8 cellular contexts compared by ENCODE assay signal in the genomic region with DNA sequence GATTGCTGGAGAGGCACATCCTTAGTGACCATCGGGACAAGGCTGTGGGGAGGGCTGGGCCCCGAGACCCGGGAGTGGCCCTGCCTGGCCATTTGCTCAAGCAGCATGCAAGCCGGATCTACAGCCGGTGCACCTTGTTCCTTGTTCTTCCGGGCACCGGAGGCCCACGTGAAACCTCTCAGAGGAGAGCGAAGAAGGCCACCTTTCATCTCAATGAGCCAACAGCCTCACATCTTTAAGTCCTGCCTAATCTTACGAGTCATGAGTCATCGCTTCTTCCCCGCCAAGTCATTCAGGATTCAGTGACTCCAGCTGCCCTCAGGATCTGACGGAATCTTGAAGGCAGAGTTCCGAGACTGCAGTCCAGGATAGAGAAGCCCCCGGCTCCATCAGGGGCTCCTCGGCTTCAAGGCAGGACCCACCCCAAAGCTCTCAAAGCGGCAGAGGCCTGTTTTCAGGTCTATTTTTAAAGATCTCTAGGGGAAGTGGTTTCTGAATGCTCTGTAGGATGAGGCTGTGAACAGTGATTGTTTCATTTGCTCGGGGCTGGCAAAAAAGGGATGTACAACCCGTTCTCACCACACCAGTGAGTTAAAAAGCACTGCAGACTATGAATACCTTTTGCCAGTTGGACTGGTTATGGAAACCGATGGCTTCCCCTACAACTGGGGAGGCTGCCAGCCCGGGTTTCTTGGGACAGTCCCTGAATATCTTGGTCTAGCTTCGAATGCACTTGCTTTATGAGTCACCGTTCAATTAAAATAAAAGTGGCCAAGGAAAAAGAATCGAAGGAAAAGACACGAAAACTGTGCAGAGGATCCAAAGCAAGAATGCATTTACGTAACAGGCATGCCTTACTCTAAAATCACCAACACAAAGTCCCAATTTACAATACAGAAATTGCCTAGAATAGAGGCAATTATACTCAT. TPM values are rescaled to one million over a fixed set of nuclear protein-coding genes. Genes with fewer than 3 reads are reported as not detected.
A peak's percentile ranks its signal among the peaks of the same experiment; 100 is the strongest.
DNase-seq lines count a peak whose midpoint lies in the region; ATAC-seq, FAIRE-seq and TF ChIP-seq lines count a peak whose summit lies in the region.

No MANE protein-coding gene starts in this region.

- H3K4me3 Mint-ChIP-seq in T-helper 17 cell (peak overlapping the region; percentile 86), astrocyte (ENCODE audit: unreplicated experiment) (no peak overlapping the region), immature natural killer cell (peak overlapping the region; percentile 82 to 91 (median 89))

- H3K9ac ChIP-seq in astrocyte (ENCODE audit: low read length): peak overlapping the region; percentile 79

- H3K27ac Mint-ChIP-seq in T-helper 17 cell (peak overlapping the region; percentile 97), astrocyte (ENCODE audit: unreplicated experiment) (peak overlapping the region; percentile 81), immature natural killer cell (peak overlapping the region; percentile 61 to 94 (median 90))

- no peaks in the 10 kb centered on the region for H3K36me3 Mint-ChIP-seq in T-helper 17 cell (ENCODE audit: low read depth)
- H3K36me3 Mint-ChIP-seq in astrocyte (ENCODE audit: low read depth, unreplicated experiment): no peaks in the 10 kb centered on the region
- peaks cover 0 to 3% (median 0%) of the 10 kb centered on the region in 3 donors for H3K36me3 Mint-ChIP-seq in immature natural killer cell

- no peaks in the 10 kb centered on the region for H3K36me3 ChIP-seq in astrocyte (ENCODE audit: insufficient read depth, low read length)

- peaks cover 18% of the 10 kb centered on the region for H3K4me1 ChIP-seq in astrocyte (ENCODE audit: insufficient read depth, low read length)

- H3K4me2 ChIP-seq in astrocyte (ENCODE audit: low read length): peak overlapping the region; percentile 90

- no peak for FAIRE-seq in astrocyte (lab: Jason Lieb, UNC)

- peak; percentile 71 for DNase-seq in AG09309 (ENCODE audit: low read depth)
- peak; percentile 26 to 37 (median 37) for DNase-seq in T-helper 17 cell
- DNase-seq in astrocyte (ENCODE audit: low read depth): peak; percentile 93
- DNase-seq in immature natural killer cell: peak; percentile 22 to 27 (median 23)
- peak; percentile 45 to 63 (median 53) for DNase-seq in stimulated activated CD4-positive, alpha-beta T cell treated with anti-CD3 and anti-CD28 coated beads, Interleukin-12 subunit alpha, Interleukin-12 subunit beta, amount 100 ng/mL, for 48 hours (ENCODE audit: low read depth in 2 of 3, low spot score in 1 of 3)
- no peak for DNase-seq in NCI-H2029 treated with DMSO at 0.1 percent for 48 hours (lab: John Stamatoyannopoulos, UW)

- H2AFZ ChIP-seq in astrocyte (ENCODE audit: low read depth, low read length): peak overlapping the region; percentile 61

- ATAC-seq in HG03342 (IDR thresholded peaks at IDR 0.05; ENCODE audit: unreplicated experiment) (peak; percentile 62), T-helper 17 cell (peak; percentile 88)

- H3K27ac ChIP-seq in astrocyte (ENCODE audit: low read depth, low read length): peak overlapping the region; percentile 93

- no peaks in the 10 kb centered on the region for H4K20me1 ChIP-seq in astrocyte (ENCODE audit: insufficient read depth, low read length)

- H3K27me3 ChIP-seq in astrocyte (ENCODE audit: insufficient read depth, low read length): peaks cover 15% of the 10 kb centered on the region

- H3K79me2 ChIP-seq in astrocyte (ENCODE audit: insufficient read depth, low read length): no peaks in the 10 kb centered on the region

- TF ChIP-seq CTCF in AG09309 (IDR thresholded peaks at IDR 0.05; ENCODE audit: control insufficient read depth, insufficient read depth, low read depth, low read length, missing control alignments) (no peak), astrocyte (IDR thresholded peaks at IDR 0.05; ENCODE audit: insufficient read depth, low read depth, low read length) (no peak)

- H3K4me3 ChIP-seq in AG09309 (ENCODE audit: control insufficient read depth, low read depth, low read length) (peak overlapping the region; percentile 35), astrocyte (ENCODE audit: insufficient read depth, low read depth, low read length) (peak overlapping the region; percentile 59)

- peaks cover 30% of the 10 kb centered on the region for H3K4me1 Mint-ChIP-seq in T-helper 17 cell
- H3K4me1 Mint-ChIP-seq in astrocyte (ENCODE audit: low read depth, unreplicated experiment): peaks cover 22% of the 10 kb centered on the region
- peaks cover 27 to 34% of the 10 kb centered on the region in 2 donors for H3K4me1 Mint-ChIP-seq in immature natural killer cell

- H3K9me3 ChIP-seq in T-helper 17 cell (ENCODE audit: control insufficient read depth, low read length, poor library complexity, severe bottlenecking) (no peaks in the 10 kb centered on the region), astrocyte (ENCODE audit: insufficient read depth, low read depth, low read length) (no peaks in the 10 kb centered on the region)

- peak; percentile 62 for TF ChIP-seq POLR2A in GM19099 (IDR thresholded peaks at IDR 0.05; ENCODE audit: extremely low read depth, insufficient read length, low read depth)

- H3K9me3 Mint-ChIP-seq in astrocyte (ENCODE audit: unreplicated experiment): no peaks in the 10 kb centered on the region
- H3K9me3 Mint-ChIP-seq in immature natural killer cell: no peaks in the 10 kb centered on the region

- H3K27me3 Mint-ChIP-seq in T-helper 17 cell (peaks cover 8% of the 10 kb centered on the region), astrocyte (ENCODE audit: low read depth, unreplicated experiment) (peaks cover 17% of the 10 kb centered on the region), immature natural killer cell (ENCODE audit: low read depth in 3 of 3) (peaks cover 0 to 7% (median 7%) of the 10 kb centered on the region in 3 donors)

RNA-seq across cellular contexts. Expression of gene ECHDC3, which starts 57.2 kb away (rescaled TPM):
- total RNA-seq in T-helper 17 cell (under 1 TPM in 1 of 2 donors, not detected in 1; 0.72 TPM), astrocyte (1.9 and 2.1 TPM in 2 replicates)
- under 1 TPM; 0.58 to 0.77 (median 0.71) TPM for polyA plus RNA-seq in immature natural killer cell
